In the genomic region with DNA sequence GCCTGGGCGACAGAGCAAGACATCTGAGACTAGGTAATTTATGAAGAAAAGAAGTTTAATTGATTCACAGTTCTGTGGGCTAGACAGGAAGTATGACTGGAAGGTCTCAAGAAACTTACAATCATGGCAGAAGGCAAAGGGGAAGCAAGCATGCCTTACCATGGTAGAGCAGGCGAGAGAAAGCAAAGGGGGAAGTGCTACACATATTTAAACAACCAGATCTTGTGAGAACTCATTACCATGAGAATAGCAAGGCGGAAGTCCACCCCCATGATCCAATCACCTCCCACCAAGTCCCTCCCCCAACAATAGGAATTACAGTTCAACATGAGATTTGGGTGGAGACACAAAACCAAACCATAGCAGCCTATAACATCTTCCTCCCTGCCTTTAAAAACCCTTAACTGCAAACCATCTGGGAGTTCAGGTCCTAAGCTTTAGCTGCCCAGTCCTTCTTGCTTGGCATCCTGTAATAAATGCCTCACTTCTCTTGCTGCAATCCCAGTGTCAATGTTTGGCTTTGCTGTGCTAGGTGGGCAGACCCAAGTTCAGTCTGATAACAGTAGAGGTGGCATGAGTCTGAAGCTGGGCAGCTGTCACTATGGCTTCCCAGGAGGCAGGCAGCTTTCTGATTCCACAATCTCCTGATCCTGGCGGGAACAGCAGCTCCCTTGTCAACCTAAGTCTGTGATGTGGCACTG, we compare ENCODE assay signal across 19 cellular contexts. TPM values are rescaled to one million over a fixed set of nuclear protein-coding genes. Genes with fewer than 3 reads are reported as not detected.
"Had no signal": no experiment of that assay in that cellular context is flagged by ENCODE, and none has a peak within 500 bp of the region (broad histone marks: within the 10 kb centered on the region; RNA-seq: fewer than 3 reads in every experiment).

No MANE protein-coding gene starts in this region.

- H3K27ac Mint-ChIP-seq: activated CD4-positive, alpha-beta T cell treated with anti-CD3 and anti-CD28 coated beads, Interleukin-2, amount 10 ng/mL, durations not matched to agents 24 days and 14 days; activated naive CD4-positive, alpha-beta T cell treated with anti-CD3 and anti-CD28 coated beads, Interleukin-2, amount 10 ng/mL, durations not matched to agents 7 days and 5 days; activated T-helper 17 cell treated with anti-CD3 and anti-CD28 coated beads, Interleukin-2, amount 50 U/mL, for 72 hours; effector memory CD8-positive, alpha-beta T cell; mesothelial cell of epicardium; type B pancreatic cell had no signal

- H3K4me1 Mint-ChIP-seq: activated CD4-positive, alpha-beta T cell treated with anti-CD3 and anti-CD28 coated beads, Interleukin-2, amount 10 ng/mL, durations not matched to agents 24 days and 14 days; activated naive CD4-positive, alpha-beta T cell treated with anti-CD3 and anti-CD28 coated beads, Interleukin-2, amount 10 ng/mL, durations not matched to agents 7 days and 5 days; activated T-helper 17 cell treated with anti-CD3 and anti-CD28 coated beads, Interleukin-2, amount 50 U/mL, for 72 hours had no signal

- H3K27ac ChIP-seq: ovary, sigmoid colon had no signal

- H3K36me3 ChIP-seq: ovary, sigmoid colon had no signal

- H3K36me3 Mint-ChIP-seq: activated naive CD4-positive, alpha-beta T cell treated with anti-CD3 and anti-CD28 coated beads, Interleukin-2, amount 10 ng/mL, durations not matched to agents 7 days and 5 days; type B pancreatic cell had no signal

- H3K4me1 ChIP-seq: sigmoid colon had no signal

- H3K9me3 ChIP-seq: ovary, sigmoid colon had no signal

- H3K4me3 Mint-ChIP-seq: activated CD4-positive, alpha-beta T cell treated with anti-CD3 and anti-CD28 coated beads, Interleukin-2, amount 10 ng/mL, durations not matched to agents 24 days and 14 days; activated naive CD4-positive, alpha-beta T cell treated with anti-CD3 and anti-CD28 coated beads, Interleukin-2, amount 10 ng/mL, durations not matched to agents 7 days and 5 days; activated T-helper 17 cell treated with anti-CD3 and anti-CD28 coated beads, Interleukin-2, amount 50 U/mL, for 72 hours; effector memory CD8-positive, alpha-beta T cell; mesothelial cell of epicardium; nephron progenitor cell; stimulated activated naive CD8-positive, alpha-beta T cell treated with anti-CD3 and anti-CD28 coated beads, Interleukin-15, amount 100 ng/mL, for 72 hours; type B pancreatic cell had no signal

- H3K4me3 ChIP-seq: ovary, sigmoid colon had no signal

- DNase-seq: activated CD4-positive, alpha-beta T cell treated with anti-CD3 and anti-CD28 coated beads, Interleukin-2, amount 10 ng/mL, durations not matched to agents 24 days and 14 days; activated CD4-positive, CD25-positive, alpha-beta regulatory T cell; activated naive CD4-positive, alpha-beta T cell treated with anti-CD3 and anti-CD28 coated beads, Interleukin-2, amount 10 ng/mL, durations not matched to agents 7 days and 5 days; dermis blood vessel endothelial cell; effector memory CD8-positive, alpha-beta T cell; foreskin melanocyte; kidney glomerular epithelial cell; nephron progenitor cell; ovary; sigmoid colon; stimulated activated CD4-positive, alpha-beta T cell treated with anti-CD3 and anti-CD28 coated beads, Interleukin-1b, Interleukin-23, amount 100 ng/mL, for 48 hours; stimulated activated naive CD8-positive, alpha-beta T cell treated with anti-CD3 and anti-CD28 coated beads, Interleukin-15, amount 100 ng/mL, for 72 hours had no signal

- ATAC-seq: activated T-helper 17 cell treated with anti-CD3 and anti-CD28 coated beads, Interleukin-2, amount 50 U/mL, for 72 hours; effector memory CD8-positive, alpha-beta T cell; stimulated activated naive CD8-positive, alpha-beta T cell treated with anti-CD3 and anti-CD28 coated beads, Interleukin-15, amount 100 ng/mL, for 72 hours had no signal

- FAIRE-seq: astrocyte, bronchial epithelial cell had no signal

- H3K9me3 Mint-ChIP-seq: activated CD4-positive, alpha-beta T cell treated with anti-CD3 and anti-CD28 coated beads, Interleukin-2, amount 10 ng/mL, durations not matched to agents 24 days and 14 days; activated naive CD4-positive, alpha-beta T cell treated with anti-CD3 and anti-CD28 coated beads, Interleukin-2, amount 10 ng/mL, durations not matched to agents 7 days and 5 days; activated T-helper 17 cell treated with anti-CD3 and anti-CD28 coated beads, Interleukin-2, amount 50 U/mL, for 72 hours; effector memory CD8-positive, alpha-beta T cell had no signal

- H3K27me3 ChIP-seq: ovary, sigmoid colon had no signal

RNA-seq across cellular contexts. Expression of a gene that starts 11.2 kb away (rescaled TPM):
- total RNA-seq: activated CD8-positive, alpha-beta memory T cell treated with anti-CD3 and anti-CD28 coated beads for 36 hours; bronchial epithelial cell; dermis blood vessel endothelial cell had no signal
- polyA plus RNA-seq: fibroblast of lung had no signal
